Comparison of ENCODE assay signal across 28 cellular contexts in genomic region chr4:159791334-159791733, GRCh38.
A peak's percentile ranks its signal among the peaks of the same experiment; 100 is the strongest.
DNase-seq lines count a peak whose midpoint lies in the region; ATAC-seq, FAIRE-seq and TF ChIP-seq lines count a peak whose summit lies in the region.
"Had no signal": no experiment of that assay in that cellular context is flagged by ENCODE, and none has a peak within 500 bp of the region (broad histone marks: within the 10 kb centered on the region; RNA-seq: fewer than 3 reads in every experiment).

No MANE protein-coding gene starts in this region.

- no peak overlapping the region for H2BK120ac ChIP-seq in IMR-90 (ENCODE audit: low read depth, low read length)

- peaks cover 5% of the 10 kb centered on the region for H3K27me3 Mint-ChIP-seq in neural progenitor cell (ENCODE audit: insufficient read depth, low read depth)
- H3K27me3 Mint-ChIP-seq: CD4-positive, alpha-beta memory T cell; CD4-positive, CD25-positive, alpha-beta regulatory T cell; CD8-positive, alpha-beta memory T cell had no signal

- TF ChIP-seq EP300 in HepG2 (IDR thresholded peaks at IDR 0.05; ENCODE audit: low read depth in 2 of 2, low read length in 2 of 2) (no peak), HepG2 (CRISPR knock-in tag; IDR thresholded peaks at IDR 0.05; ENCODE audit: borderline replicate concordance) (no peak)

- H3K27ac ChIP-seq in HepG2 (ENCODE audit: extremely low read length, insufficient read depth, low read length): no peak overlapping the region
- no peak overlapping the region for H3K27ac ChIP-seq in right lobe of liver
- H3K27ac ChIP-seq in IMR-90 (ENCODE audit: insufficient read depth, low read length): no peak overlapping the region
- H3K27ac ChIP-seq in neural progenitor cell: no peak overlapping the region
- H3K27ac ChIP-seq: 22Rv1, BLaER1 had no signal

- intact Hi-C loops in HepG2 (cut with micrococcal nuclease; ENCODE audit: unreplicated experiment): no loop called here
- intact Hi-C loops in right lobe of liver (cut with DNase I): no loop called here
- intact Hi-C loops in IMR-90 (cut with micrococcal nuclease): no loop called here

- no peak overlapping the region for H2BK5ac ChIP-seq in IMR-90 (ENCODE audit: low read depth, low read length, poor library complexity, severe bottlenecking)

- H3K4me2 ChIP-seq in HepG2 (ENCODE audit: low read depth, low read length) (no peak overlapping the region), IMR-90 (ENCODE audit: low read depth, low read length) (no peak overlapping the region), neural progenitor cell (no peak overlapping the region)
- H3K4me2 ChIP-seq: BLaER1 had no signal

- H4K5ac ChIP-seq in IMR-90 (ENCODE audit: low read depth, low read length): no peak overlapping the region

- H3K4me1 ChIP-seq in HepG2 (ENCODE audit: insufficient read depth, low read length): no peaks in the 10 kb centered on the region
- H3K4me1 ChIP-seq in right lobe of liver: no peaks in the 10 kb centered on the region
- H3K4me1 ChIP-seq in IMR-90 (ENCODE audit: control insufficient read depth, insufficient read depth, low read length): no peaks in the 10 kb centered on the region
- no peaks in the 10 kb centered on the region for H3K4me1 ChIP-seq in neural progenitor cell
- H3K4me1 ChIP-seq: BLaER1 had no signal

- WGBS in HepG2 (ENCODE audit: low lambda C conversion rate): 2% methylated on average over 3 of the region's 3 CpGs
- WGBS in right lobe of liver (ENCODE audit: insufficient coverage, low coverage, low lambda C conversion rate, missing lambda C conversion rate): 32% methylated on average over 3 of the region's 3 CpGs
- WGBS in IMR-90 (ENCODE audit: extremely low coverage in 2 of 2, insufficient read length in 1 of 2), 2 experiments: no CpG with 5 or more reads among the region's 3 CpGs

- H4K20me1 ChIP-seq in HepG2 (ENCODE audit: insufficient read depth, low read length) (no peaks in the 10 kb centered on the region), IMR-90 (ENCODE audit: insufficient read depth, low read length) (no peaks in the 10 kb centered on the region), neural progenitor cell (ENCODE audit: low read depth) (no peaks in the 10 kb centered on the region)
- H4K20me1 ChIP-seq: BLaER1 had no signal

- H3K4me3 ChIP-seq in HepG2 (replicated peaks in 1 of 3; ENCODE audit: insufficient read depth in 1 of 3, low read depth in 2 of 3, low read length in 3 of 3): no peak overlapping the region
- no peak overlapping the region for H3K4me3 ChIP-seq in right lobe of liver
- H3K4me3 ChIP-seq in IMR-90 (ENCODE audit: insufficient read depth, low read depth, low read length): no peak overlapping the region
- H3K4me3 ChIP-seq in neural progenitor cell: no peak overlapping the region
- H3K4me3 ChIP-seq: BLaER1, GM12878 had no signal

- no peak overlapping the region for H3K18ac ChIP-seq in IMR-90 (ENCODE audit: low read depth, low read length)

- POLR2A ChIA-PET in HepG2 (lab: Yijun Ruan, JAX): no interaction called here
- POLR2A ChIA-PET in IMR-90 (lab: Charles Lee; ENCODE audit: unreplicated experiment): no interaction called here

- TF ChIP-seq POLR2A in HepG2 (IDR thresholded peaks at IDR 0.05; ENCODE audit: insufficient read depth in 1 of 2, low read depth in 2 of 2, low read length in 2 of 2) (no peak), right lobe of liver (IDR thresholded peaks at IDR 0.05) (no peak), IMR-90 (IDR thresholded peaks at IDR 0.05; ENCODE audit: low read depth, low read length) (no peak)

- peak overlapping the region; percentile 54 for H3K27ac Mint-ChIP-seq in neural progenitor cell
- H3K27ac Mint-ChIP-seq: CD14-positive monocyte; CD4-positive, alpha-beta memory T cell; CD4-positive, CD25-positive, alpha-beta regulatory T cell; CD8-positive, alpha-beta memory T cell had no signal

- H3K23ac ChIP-seq in IMR-90 (ENCODE audit: low read depth, low read length): no peak overlapping the region

- H2AK9ac ChIP-seq in IMR-90 (replicated peaks; ENCODE audit: low read depth, low read length, poor library complexity): no peak overlapping the region

- H3K79me2 ChIP-seq in HepG2 (ENCODE audit: insufficient read depth, low read length) (no peaks in the 10 kb centered on the region), neural progenitor cell (ENCODE audit: low read depth) (no peaks in the 10 kb centered on the region)

- no peak for ATAC-seq in HepG2
- ATAC-seq in right lobe of liver: no peak
- ATAC-seq in IMR-90 (ENCODE audit: low read depth): no peak
- ATAC-seq: GM12878 had no signal

- no peak overlapping the region for H3K4ac ChIP-seq in IMR-90 (ENCODE audit: low read depth, low read length)

- H3K9me3 Mint-ChIP-seq in neural progenitor cell: peaks cover 5% of the 10 kb centered on the region

- in situ Hi-C loops in HepG2 (cut with HindIII; ENCODE audit: extremely low pct_ligation_motif_present, low pct_unique_long_range_greater_than_20kb) (no loop called here), IMR-90 (cut with MboI; ENCODE audit: low sequenced_read_pairs) (no loop called here)

- CTCF ChIA-PET in HepG2 (lab: Yijun Ruan, JAX; ENCODE audit: low intra/inter-chr PET ratio, low total read pairs): no interaction called here
- CTCF ChIA-PET in IMR-90 (lab: Yijun Ruan, JAX): no interaction called here

- H3K14ac ChIP-seq in IMR-90 (replicated peaks; ENCODE audit: low read depth, low read length): no peak overlapping the region

- no peak for TF ChIP-seq CTCF in HepG2 (CRISPR knock-in tag; IDR thresholded peaks at IDR 0.05)
- TF ChIP-seq CTCF in right lobe of liver (IDR thresholded peaks at IDR 0.05): no peak
- TF ChIP-seq CTCF in IMR-90 (conservative IDR thresholded peaks at IDR 0.05; ENCODE audit: low read depth, low read length): no peak
- TF ChIP-seq CTCF in neural progenitor cell (IDR thresholded peaks at IDR 0.05): no peak

- FAIRE-seq in HepG2 (lab: Jason Lieb, UNC): no peak
- FAIRE-seq: GM12878, GM12892, GM18507 had no signal

- H3K4me3 Mint-ChIP-seq in neural progenitor cell: no peak overlapping the region
- H3K4me3 Mint-ChIP-seq: CD14-positive monocyte; CD4-positive, alpha-beta memory T cell; CD4-positive, CD25-positive, alpha-beta regulatory T cell; CD8-positive, alpha-beta memory T cell had no signal

- H3K9me3 ChIP-seq in HepG2 (ENCODE audit: low read length) (no peaks in the 10 kb centered on the region), right lobe of liver (no peaks in the 10 kb centered on the region), IMR-90 (ENCODE audit: control insufficient read depth, insufficient read depth, low read length) (peaks cover 4% of the 10 kb centered on the region; the same call in 1 of the 2 replicates), neural progenitor cell (ENCODE audit: low read depth) (no peaks in the 10 kb centered on the region)
- H3K9me3 ChIP-seq: BE2C had no signal

- no peak overlapping the region for H2AK5ac ChIP-seq in IMR-90 (ENCODE audit: low read depth, low read length)

- no peak overlapping the region for H4K8ac ChIP-seq in IMR-90 (ENCODE audit: low read depth in 2 of 2, low read length in 2 of 2)

- H2AFZ ChIP-seq in HepG2 (ENCODE audit: low read length): no peak overlapping the region
- H2AFZ ChIP-seq in IMR-90 (replicated peaks; ENCODE audit: low read length, poor library complexity): no peak overlapping the region
- H2AFZ ChIP-seq in neural progenitor cell (replicated peaks): no peak overlapping the region

- no peaks in the 10 kb centered on the region for H3K9me1 ChIP-seq in IMR-90 (ENCODE audit: insufficient read depth, low read length)

- H3K79me1 ChIP-seq in IMR-90 (ENCODE audit: low read depth in 1 of 2, low read length in 2 of 2): no peaks in the 10 kb centered on the region

- H3K36me3 ChIP-seq in HepG2 (replicated peaks in 1 of 2; ENCODE audit: control insufficient read depth in 1 of 2, insufficient read depth in 2 of 2, low read length in 2 of 2) (no peaks in the 10 kb centered on the region), right lobe of liver (no peaks in the 10 kb centered on the region), IMR-90 (ENCODE audit: control insufficient read depth, insufficient read depth, low read length) (no peaks in the 10 kb centered on the region), neural progenitor cell (no peaks in the 10 kb centered on the region)
- H3K36me3 ChIP-seq: BE2C, BLaER1 had no signal

- no peaks in the 10 kb centered on the region for H3K27me3 ChIP-seq in HepG2 (ENCODE audit: control insufficient read depth in 1 of 2, insufficient read depth in 2 of 2, low read length in 2 of 2)
- no peaks in the 10 kb centered on the region for H3K27me3 ChIP-seq in right lobe of liver
- H3K27me3 ChIP-seq in IMR-90 (ENCODE audit: control insufficient read depth, insufficient read depth, low read length): no peaks in the 10 kb centered on the region
- H3K27me3 ChIP-seq in neural progenitor cell: no peaks in the 10 kb centered on the region
- H3K27me3 ChIP-seq: BE2C, BLaER1 had no signal

- DNase-seq in HepG2 (ENCODE audit: low spot score) (no peak), right lobe of liver (no peak), IMR-90 (no peak), neural progenitor cell (ENCODE audit: low spot score) (no peak), smooth muscle cell of the brain vasculature (ENCODE audit: low read depth, low spot score) (peak; percentile 15), Ammon's horn (ENCODE audit: low spot score) (no peak), NCI-H69 (lab: John Stamatoyannopoulos, UW) (no peak), NCI-H146 (lab: John Stamatoyannopoulos, UW) (no peak)
- DNase-seq: AML-193; BE2C; C1 segment of cervical spinal cord; CD4-positive, alpha-beta memory T cell; CD4-positive, CD25-positive, alpha-beta regulatory T cell; CD8-positive, alpha-beta memory T cell; COR-L47; DMS 273 treated with DMSO at 0.1 percent for 48 hours; DMS153; DMS53; DMS79; DND-41; EL; GDM1 had no signal

- no peak overlapping the region for H3K56ac ChIP-seq in IMR-90 (ENCODE audit: extremely low read depth, insufficient read depth, low read length)

- H2BK15ac ChIP-seq in IMR-90 (ENCODE audit: low read depth, low read length): no peak overlapping the region

- H3F3A ChIP-seq in neural progenitor cell (ENCODE audit: low read depth): no peaks in the 10 kb centered on the region

- H2BK20ac ChIP-seq in IMR-90 (ENCODE audit: low read depth, low read length): no peak overlapping the region

- H3K36me3 Mint-ChIP-seq in neural progenitor cell: no peaks in the 10 kb centered on the region
- H3K36me3 Mint-ChIP-seq: CD14-positive monocyte; CD4-positive, alpha-beta memory T cell; CD4-positive, CD25-positive, alpha-beta regulatory T cell; CD8-positive, alpha-beta memory T cell had no signal

- BruUV-seq in HepG2 (replicated peaks; lab: Mats Ljungman, UMichigan) (no TSS peak), IMR-90 (replicated peaks; lab: Mats Ljungman, UMichigan) (no TSS peak)

- H3K9ac ChIP-seq in HepG2 (ENCODE audit: insufficient read depth, low read depth, low read length): no peak overlapping the region
- H3K9ac ChIP-seq in IMR-90 (ENCODE audit: low read depth, low read length): no peak overlapping the region
- no peak overlapping the region for H3K9ac ChIP-seq in neural progenitor cell
- H3K9ac ChIP-seq: BLaER1 had no signal

- TF ChIP-seq RAD21 in HepG2 (CRISPR knock-in tag; IDR thresholded peaks at IDR 0.05): no peak
- TF ChIP-seq RAD21 in IMR-90 (IDR thresholded peaks at IDR 0.05; ENCODE audit: low read length): no peak

- peaks cover 9% of the 10 kb centered on the region for H3K4me1 Mint-ChIP-seq in neural progenitor cell
- H3K4me1 Mint-ChIP-seq: CD14-positive monocyte; CD4-positive, alpha-beta memory T cell; CD4-positive, CD25-positive, alpha-beta regulatory T cell; CD8-positive, alpha-beta memory T cell had no signal

- no peak overlapping the region for H4K91ac ChIP-seq in IMR-90 (ENCODE audit: insufficient read depth, low read depth, low read length)

- dilution Hi-C loops in IMR-90 (cut with HindIII; ENCODE audit: low sequenced_read_pairs, unreplicated experiment): no loop called here
